ENCODE assay signal across 11 cellular contexts in genomic region chr1:168920456-168921094, GRCh38.
DNase-seq lines count a peak whose midpoint lies in the region; ATAC-seq and TF ChIP-seq lines count a peak whose summit lies in the region.
"Had no signal": no experiment of that assay in that cellular context is flagged by ENCODE, and none has a peak within 500 bp of the region (broad histone marks: within the 10 kb centered on the region; RNA-seq: fewer than 3 reads in every experiment).

No MANE protein-coding gene starts in this region.

- no peaks in the 10 kb centered on the region for H3K9me3 ChIP-seq in RWPE2 (ENCODE audit: severe bottlenecking)
- H3K9me3 ChIP-seq: BLaER1 had no signal

- CTCF ChIA-PET in activated CD8-positive, alpha-beta memory T cell treated with anti-CD3 and anti-CD28 coated beads, Interleukin-2, amount 10 ng/mL, durations not matched to agents 7 days and 5 days (lab: Charles Lee) = no interaction called here

- H3K27me3 Mint-ChIP-seq in activated CD8-positive, alpha-beta memory T cell treated with anti-CD3 and anti-CD28 coated beads, Interleukin-2, amount 10 ng/mL, durations not matched to agents 7 days and 5 days = peaks cover 8% of the 10 kb centered on the region
- no peaks in the 10 kb centered on the region for H3K27me3 Mint-ChIP-seq in osteocyte (ENCODE audit: unreplicated experiment)

- H3K9me3 Mint-ChIP-seq in activated CD8-positive, alpha-beta memory T cell treated with anti-CD3 and anti-CD28 coated beads, Interleukin-2, amount 10 ng/mL, durations not matched to agents 7 days and 5 days (ENCODE audit: low read depth) = no peaks in the 10 kb centered on the region
- H3K9me3 Mint-ChIP-seq in osteocyte (ENCODE audit: unreplicated experiment) = no peaks in the 10 kb centered on the region
- H3K9me3 Mint-ChIP-seq: activated naive CD4-positive, alpha-beta T cell treated with anti-CD3 and anti-CD28 coated beads, Interleukin-2, amount 10 ng/mL, durations not matched to agents 7 days and 5 days; nephron progenitor cell had no signal

- peaks cover 27% of the 10 kb centered on the region for H3K4me1 ChIP-seq in RWPE2 (ENCODE audit: insufficient read depth, poor library complexity, severe bottlenecking)
- H3K4me1 ChIP-seq: BLaER1 had no signal

- no peak overlapping the region for H3K4me3 Mint-ChIP-seq in activated CD8-positive, alpha-beta memory T cell treated with anti-CD3 and anti-CD28 coated beads, Interleukin-2, amount 10 ng/mL, durations not matched to agents 7 days and 5 days
- no peak overlapping the region for H3K4me3 Mint-ChIP-seq in osteocyte (ENCODE audit: unreplicated experiment)
- H3K4me3 Mint-ChIP-seq: activated naive CD4-positive, alpha-beta T cell treated with anti-CD3 and anti-CD28 coated beads, Interleukin-2, amount 10 ng/mL, durations not matched to agents 7 days and 5 days; nephron progenitor cell had no signal

- no peak overlapping the region for H3K4me3 ChIP-seq in RWPE2 (ENCODE audit: severe bottlenecking)
- H3K4me3 ChIP-seq: BLaER1 had no signal

- DNase-seq in AG09319 (ENCODE audit: extremely low read depth, low read depth) (peak; percentile 31), RWPE2 (ENCODE audit: low spot score) (no peak), foreskin melanocyte (peak; percentile 13), pons (ENCODE audit: low spot score) (peak; percentile 64), NCI-H1092 (lab: John Stamatoyannopoulos, UW) (no peak), osteocyte (ENCODE audit: extremely low spot score, unreplicated experiment) (no peak), NCI-H1048 (lab: John Stamatoyannopoulos, UW) (no peak)
- DNase-seq in activated CD8-positive, alpha-beta memory T cell treated with anti-CD3 and anti-CD28 coated beads, Interleukin-2, amount 10 ng/mL, durations not matched to agents 7 days and 5 days = no peak
- DNase-seq: activated naive CD4-positive, alpha-beta T cell treated with anti-CD3 and anti-CD28 coated beads, Interleukin-2, amount 10 ng/mL, durations not matched to agents 7 days and 5 days; nephron progenitor cell had no signal

- H3K27ac ChIP-seq in RWPE2 (ENCODE audit: poor library complexity, severe bottlenecking) = peak overlapping the region; percentile 73
- H3K27ac ChIP-seq: BLaER1 had no signal

- H3K36me3 ChIP-seq in RWPE2 (ENCODE audit: low read depth) = no peaks in the 10 kb centered on the region
- H3K36me3 ChIP-seq: BLaER1 had no signal

- H3K4me1 Mint-ChIP-seq in activated CD8-positive, alpha-beta memory T cell treated with anti-CD3 and anti-CD28 coated beads, Interleukin-2, amount 10 ng/mL, durations not matched to agents 7 days and 5 days = peaks cover 13% of the 10 kb centered on the region
- H3K4me1 Mint-ChIP-seq in osteocyte (ENCODE audit: unreplicated experiment) = no peaks in the 10 kb centered on the region

- TF ChIP-seq CTCF in AG09319 (IDR thresholded peaks at IDR 0.05; ENCODE audit: low read depth, low read length) = no peak
- TF ChIP-seq CTCF in RWPE2 (IDR thresholded peaks at IDR 0.05; ENCODE audit: poor library complexity, severe bottlenecking) = no peak
- no peak for TF ChIP-seq CTCF in osteocyte (IDR thresholded peaks at IDR 0.05)

- H3K27me3 ChIP-seq in RWPE2 (ENCODE audit: insufficient read depth, poor library complexity, severe bottlenecking) = no peaks in the 10 kb centered on the region
- H3K27me3 ChIP-seq: BLaER1 had no signal

- peak; percentile 46 for ATAC-seq in RWPE2 (ENCODE audit: low read depth)
- ATAC-seq in activated CD8-positive, alpha-beta memory T cell treated with anti-CD3 and anti-CD28 coated beads, Interleukin-2, amount 10 ng/mL, durations not matched to agents 7 days and 5 days = no peak

- H3K36me3 Mint-ChIP-seq in activated CD8-positive, alpha-beta memory T cell treated with anti-CD3 and anti-CD28 coated beads, Interleukin-2, amount 10 ng/mL, durations not matched to agents 7 days and 5 days = no peaks in the 10 kb centered on the region
- no peaks in the 10 kb centered on the region for H3K36me3 Mint-ChIP-seq in osteocyte (ENCODE audit: unreplicated experiment)
- H3K36me3 Mint-ChIP-seq: activated naive CD4-positive, alpha-beta T cell treated with anti-CD3 and anti-CD28 coated beads, Interleukin-2, amount 10 ng/mL, durations not matched to agents 7 days and 5 days had no signal

- H3K27ac Mint-ChIP-seq in activated CD8-positive, alpha-beta memory T cell treated with anti-CD3 and anti-CD28 coated beads, Interleukin-2, amount 10 ng/mL, durations not matched to agents 7 days and 5 days = no peak overlapping the region
- H3K27ac Mint-ChIP-seq in osteocyte (ENCODE audit: unreplicated experiment) = no peak overlapping the region
- H3K27ac Mint-ChIP-seq: activated naive CD4-positive, alpha-beta T cell treated with anti-CD3 and anti-CD28 coated beads, Interleukin-2, amount 10 ng/mL, durations not matched to agents 7 days and 5 days; nephron progenitor cell had no signal

Comparison
In these comparisons a context has a peak if more than half of its experiments do, and no peak if none do; other contexts are left out.
1. DNase-seq: peak in AG09319 (single experiment), foreskin melanocyte (single experiment) and pons (single experiment); none in RWPE2 (single experiment), activated CD8-positive, alpha-beta memory T cell treated with anti-CD3 and anti-CD28 coated beads, Interleukin-2, amount 10 ng/mL, durations not matched to agents 7 days and 5 days (single experiment), NCI-H1092 (single experiment), osteocyte (single experiment) and NCI-H1048 (single experiment).